8 cellular contexts compared by ENCODE assay signal in genomic region chr3:141561426-141562034, GRCh38.
DNase-seq lines count a peak whose midpoint lies in the region; ATAC-seq and TF ChIP-seq lines count a peak whose summit lies in the region.

No MANE protein-coding gene starts in this region.

- H3K27me3 ChIP-seq in SJCRH30 (no peaks in the 10 kb centered on the region), vagina (no peaks in the 10 kb centered on the region)

- no peak for ATAC-seq in GM21447 (IDR thresholded peaks at IDR 0.05; ENCODE audit: unreplicated experiment)

- no peaks in the 10 kb centered on the region for H3K4me1 ChIP-seq in SJCRH30
- peaks cover 23% of the 10 kb centered on the region for H3K4me1 ChIP-seq in vagina

- TF ChIP-seq CTCF in choroid plexus epithelial cell (conservative IDR thresholded peaks at IDR 0.05; ENCODE audit: low read depth, low read length) = peak; percentile 86
- TF ChIP-seq CTCF in vagina (IDR thresholded peaks at IDR 0.05) = peak; percentile 91 to 99 (median 92)

- H3K4me3 ChIP-seq in SJCRH30 (no peak overlapping the region), choroid plexus epithelial cell (ENCODE audit: low read depth, low read length) (no peak overlapping the region), vagina (no peak overlapping the region)

- peak; percentile 23 for DNase-seq in activated CD8-positive, alpha-beta memory T cell treated with anti-CD3 and anti-CD28 coated beads, Interleukin-2, amount 50 U/mL, for 4 hours
- DNase-seq in activated CD8-positive, alpha-beta memory T cell treated with anti-CD3 and anti-CD28 coated beads for 24 hours = no peak
- DNase-seq in LHCN-M2 (ENCODE audit: low read depth) (peak; percentile 59), SJCRH30 (peak; percentile 29 to 73), choroid plexus epithelial cell (ENCODE audit: low read depth) (peak; percentile 87), medulla oblongata (ENCODE audit: extremely low spot score) (peak; percentile 86), vagina (ENCODE audit: extremely low spot score in 2 of 2) (no peak)

- no peak for TF ChIP-seq POLR2A in vagina (IDR thresholded peaks at IDR 0.05)

- intact Hi-C loops in vagina (cut with DNase I) = loop anchor here (5.0 kb wide), 2 partner anchors 89 to 104 kb away; no protein-coding TSS in a partner anchor

- H3K36me3 ChIP-seq in SJCRH30 = peaks cover 28% of the 10 kb centered on the region
- H3K36me3 ChIP-seq in vagina = peaks cover 0 to 28% of the 10 kb centered on the region in 2 donors

- H3K27ac ChIP-seq in SJCRH30 (no peak overlapping the region), vagina (no peak overlapping the region)

- no peaks in the 10 kb centered on the region for H3K9me3 ChIP-seq in SJCRH30 (replicated peaks)
- H3K9me3 ChIP-seq in vagina = no peaks in the 10 kb centered on the region

Comparison
In these comparisons a context has a peak if more than half of its experiments do, and no peak if none do; other contexts are left out.
1. DNase-seq: peak in activated CD8-positive, alpha-beta memory T cell treated with anti-CD3 and anti-CD28 coated beads, Interleukin-2, amount 50 U/mL, for 4 hours (single experiment), LHCN-M2 (single experiment), SJCRH30 (2 of 2), choroid plexus epithelial cell (single experiment) and medulla oblongata (single experiment); none in activated CD8-positive, alpha-beta memory T cell treated with anti-CD3 and anti-CD28 coated beads for 24 hours (single experiment) and vagina (0 of 2).